ENCODE assay signal across 21 cellular contexts in the genomic region with DNA sequence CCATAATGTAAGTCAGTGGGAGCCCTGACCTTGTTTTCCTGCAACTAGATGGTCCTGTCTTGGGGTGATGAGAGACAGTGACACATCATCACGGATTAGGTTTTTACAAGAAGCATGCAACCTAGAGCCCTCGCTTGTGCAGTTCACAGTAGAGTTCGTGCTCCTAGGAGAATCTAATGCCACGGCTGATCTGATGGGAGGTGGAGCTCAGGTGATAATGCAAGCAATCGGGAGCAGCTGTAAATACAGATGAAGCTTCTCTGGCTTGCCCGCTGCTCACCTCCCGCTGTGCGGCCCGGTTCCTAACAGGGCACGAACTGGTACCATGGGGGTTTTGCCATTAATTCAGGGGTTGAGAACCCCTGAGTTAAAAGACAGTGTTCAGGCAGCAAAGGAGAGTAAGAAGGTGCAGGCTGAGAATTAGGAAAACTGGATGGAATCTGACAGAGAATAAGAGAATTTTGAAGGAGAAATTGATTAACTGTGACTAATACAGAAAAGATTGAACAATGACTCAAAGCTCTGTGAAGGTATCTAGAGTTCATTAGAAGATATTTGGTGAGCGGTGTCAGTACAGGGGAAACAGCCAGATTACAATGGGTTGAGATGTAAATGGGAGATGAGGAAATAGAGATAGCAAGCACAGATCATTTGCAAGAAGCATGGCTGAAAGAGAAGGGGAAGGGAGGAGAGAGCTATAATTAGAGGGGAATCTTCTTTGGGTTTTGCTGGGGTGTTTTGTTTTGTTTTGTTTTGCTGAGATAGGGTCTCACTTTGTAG. TPM values are rescaled to one million over a fixed set of nuclear protein-coding genes. Genes with fewer than 3 reads are reported as not detected.
DNase-seq lines count a peak whose midpoint lies in the region; ATAC-seq, FAIRE-seq and TF ChIP-seq lines count a peak whose summit lies in the region.
"Had no signal": no experiment of that assay in that cellular context is flagged by ENCODE, and none has a peak within 500 bp of the region (broad histone marks: within the 10 kb centered on the region; RNA-seq: fewer than 3 reads in every experiment).

No MANE protein-coding gene starts in this region.

- H3K4me1 ChIP-seq in HUES64 (ENCODE audit: insufficient read depth, low read length) (peaks cover 12% of the 10 kb centered on the region), H1 (replicated peaks in 1 of 4; ENCODE audit: control insufficient read depth in 3 of 4, insufficient read depth in 4 of 4, low read length in 3 of 4) (no peaks in the 10 kb centered on the region; a peak in 4 of 7 replicates)
- H3K4me1 ChIP-seq: testis had no signal

- H4K8ac ChIP-seq in H1 (ENCODE audit: extremely low read depth, insufficient read depth, low read length): no peak overlapping the region

- 0 out of 2 replicates have a peak overlapping the region, but pooled peaks have one; percentile 7 for H2BK12ac ChIP-seq in H1 (ENCODE audit: low read depth, low read length)

- no peak overlapping the region for H2BK20ac ChIP-seq in H1 (ENCODE audit: low read length)

- no peak overlapping the region for H3K4me3 Mint-ChIP-seq in activated CD8-positive, alpha-beta memory T cell treated with anti-CD3 and anti-CD28 coated beads, Interleukin-2, amount 10 ng/mL, durations not matched to agents 7 days and 5 days
- no peak overlapping the region for H3K4me3 Mint-ChIP-seq in stimulated activated memory B cell treated with anti-CD40 and anti-IgM and Interleukin-4, amounts not matched to agents 10 μg/mL and 1 μg/mL and 100 μg/mL, for 72 hours
- H3K4me3 Mint-ChIP-seq: activated T-cell treated with anti-CD3 and anti-CD28 coated beads, Interleukin-2, amount 50 U/mL, for 4 hours; CD8-positive, alpha-beta memory T cell had no signal

- H3K18ac ChIP-seq in H1 (ENCODE audit: extremely low read depth, low read length): no peak overlapping the region

- no peak overlapping the region for H3K14ac ChIP-seq in H1 (ENCODE audit: insufficient read length)

- no peak overlapping the region for H4K91ac ChIP-seq in H1 (replicated peaks; ENCODE audit: insufficient read length, low read length)

- H3K9me3 Mint-ChIP-seq in activated CD8-positive, alpha-beta memory T cell treated with anti-CD3 and anti-CD28 coated beads, Interleukin-2, amount 10 ng/mL, durations not matched to agents 7 days and 5 days (ENCODE audit: low read depth): no peaks in the 10 kb centered on the region
- no peaks in the 10 kb centered on the region for H3K9me3 Mint-ChIP-seq in stimulated activated memory B cell treated with anti-CD40 and anti-IgM and Interleukin-4, amounts not matched to agents 10 μg/mL and 1 μg/mL and 100 μg/mL, for 72 hours
- H3K9me3 Mint-ChIP-seq: activated naive CD4-positive, alpha-beta T cell treated with anti-CD3 and anti-CD28 coated beads, Interleukin-2, amount 50 U/mL, for 72 hours; activated T-cell treated with anti-CD3 and anti-CD28 coated beads, Interleukin-2, amount 50 U/mL, for 4 hours; CD8-positive, alpha-beta memory T cell had no signal

- CTCF ChIA-PET in activated CD8-positive, alpha-beta memory T cell treated with anti-CD3 and anti-CD28 coated beads, Interleukin-2, amount 10 ng/mL, durations not matched to agents 7 days and 5 days (lab: Charles Lee): interaction anchor here (4.8 kb wide), 1 partner anchor 18 kb away, joined by 26 read pairs; no protein-coding TSS in a partner anchor
- CTCF ChIA-PET in H1 (lab: Charles Lee; ENCODE audit: partially characterized antibody): interaction anchor here (0.8 to 4.3 kb wide), 5 partner anchors 12 to 132 kb away, joined by 3 to 39 read pairs (median 4); no protein-coding TSS in a partner anchor

- no peak overlapping the region; the same call in 1 of the 2 replicates for H2BK5ac ChIP-seq in H1 (ENCODE audit: low read depth, low read length)

- no peak for TF ChIP-seq RAD21 in H1 (IDR thresholded peaks at IDR 0.05 in 1 of 2, conservative IDR thresholded peaks at IDR 0.05 in 1 of 2; ENCODE audit: low read depth in 2 of 2, low read length in 2 of 2)

- H3K4me3 ChIP-seq in HUES64 (ENCODE audit: low read length) (no peak overlapping the region), H1 (ENCODE audit: extremely low read depth in 1 of 4, insufficient read depth in 2 of 4, low read depth in 3 of 4, low read length in 4 of 4) (no peak overlapping the region)
- H3K4me3 ChIP-seq: testis had no signal

- no peak overlapping the region for H3K56ac ChIP-seq in H1 (replicated peaks; ENCODE audit: insufficient read length, low read depth, low read length)

- no peak overlapping the region for H3K4me2 ChIP-seq in H1 (ENCODE audit: insufficient read depth in 1 of 2, low read depth in 2 of 2, low read length in 2 of 2)

- POLR2A ChIA-PET in H1 (lab: Charles Lee; ENCODE audit: partially characterized antibody): interaction anchor here (0.8 to 2.3 kb wide), 8 partner anchors 10 to 154 kb away, joined by 3 to 13 read pairs (median 6); no protein-coding TSS in a partner anchor

- no peak for TF ChIP-seq POLR2A in H1 (IDR thresholded peaks at IDR 0.05; ENCODE audit: control extremely low read depth in 1 of 2, low read depth in 2 of 2, low read length in 2 of 2)

- H3K4me1 Mint-ChIP-seq in activated CD8-positive, alpha-beta memory T cell treated with anti-CD3 and anti-CD28 coated beads, Interleukin-2, amount 10 ng/mL, durations not matched to agents 7 days and 5 days: no peaks in the 10 kb centered on the region
- H3K4me1 Mint-ChIP-seq in stimulated activated memory B cell treated with anti-CD40 and anti-IgM and Interleukin-4, amounts not matched to agents 10 μg/mL and 1 μg/mL and 100 μg/mL, for 72 hours: peaks cover 32% of the 10 kb centered on the region
- H3K4me1 Mint-ChIP-seq: CD8-positive, alpha-beta memory T cell had no signal

- no peak overlapping the region for H2AK5ac ChIP-seq in H1 (ENCODE audit: low read depth, low read length)

- H3K79me2 ChIP-seq in H1 (ENCODE audit: control insufficient read depth in 1 of 2, insufficient read depth in 2 of 2, low read length in 2 of 2): no peaks in the 10 kb centered on the region

- no peaks in the 10 kb centered on the region for H4K20me1 ChIP-seq in H1 (replicated peaks in 1 of 2; ENCODE audit: control insufficient read depth in 1 of 2, insufficient read depth in 2 of 2, low read length in 2 of 2)

- H3K9ac ChIP-seq in HUES64 (ENCODE audit: low read depth, low read length) (no peak overlapping the region), H1 (replicated peaks in 1 of 4; ENCODE audit: extremely low read depth in 1 of 4, low read depth in 3 of 4, low read length in 3 of 4) (no peak overlapping the region)

- no peak for FAIRE-seq in H1 (lab: Jason Lieb, UNC)
- FAIRE-seq: H54 had no signal

- TF ChIP-seq CTCF in H1 (IDR thresholded peaks at IDR 0.05; ENCODE audit: control extremely low read depth in 1 of 3, insufficient read depth in 1 of 3, low read depth in 1 of 3, low read length in 3 of 3): no peak

- no peak for ATAC-seq in activated CD8-positive, alpha-beta memory T cell treated with anti-CD3 and anti-CD28 coated beads, Interleukin-2, amount 10 ng/mL, durations not matched to agents 7 days and 5 days
- no peak for ATAC-seq in stimulated activated memory B cell treated with anti-CD40 and anti-IgM and Interleukin-4, amounts not matched to agents 10 μg/mL and 1 μg/mL and 100 μg/mL, for 72 hours
- ATAC-seq in HG03565 (IDR thresholded peaks at IDR 0.05; ENCODE audit: unreplicated experiment) (no peak), Right ventricle myocardium inferior (no peak)
- ATAC-seq: activated naive CD4-positive, alpha-beta T cell treated with anti-CD3 and anti-CD28 coated beads, Interleukin-2, amount 50 U/mL, for 72 hours; activated T-cell treated with anti-CD3 and anti-CD28 coated beads, Interleukin-2, amount 50 U/mL, for 4 hours; left ventricle myocardium superior; right cardiac atrium had no signal

- TF ChIP-seq EP300 in H1 (IDR thresholded peaks at IDR 0.05; ENCODE audit: borderline replicate concordance in 1 of 2, low read depth in 2 of 2, low read length in 2 of 2): no peak

- WGBS in HUES64: 45% methylated on average over 11 of the region's 11 CpGs
- 72% methylated on average over 11 of the region's 11 CpGs; no CpG with 5 or more reads in 1 of the 2 experiments for WGBS in H1 (ENCODE audit: extremely low coverage in 1 of 2, insufficient coverage in 1 of 2, insufficient read length in 1 of 2, insufficient replicate concordance in 2 of 2, low coverage in 1 of 2, low lambda C conversion rate in 2 of 2, missing lambda C conversion rate in 1 of 2), 2 experiments

- peak; percentile 26 for DNase-seq in activated CD8-positive, alpha-beta memory T cell treated with anti-CD3 and anti-CD28 coated beads, Interleukin-2, amount 10 ng/mL, durations not matched to agents 7 days and 5 days
- no peak for DNase-seq in activated CD8-positive, alpha-beta memory T cell treated with anti-CD3 and anti-CD28 coated beads, Interleukin-2, amount 50 U/mL, for 4 hours
- DNase-seq in H1 (ENCODE audit: low read depth in 1 of 2, low spot score in 2 of 2): peak in 1 of 2 experiments; percentile 49
- DNase-seq in dermis blood vessel endothelial cell: no peak
- DNase-seq in Right ventricle myocardium inferior (ENCODE audit: missing footprints): no peak
- DNase-seq: activated CD4-positive, alpha-beta T cell treated with anti-CD3 and anti-CD28 coated beads, Interleukin-2, amount 50 U/mL, for 48 hours; activated T-cell treated with anti-CD3 and anti-CD28 coated beads, Interleukin-2, amount 50 U/mL, for 4 hours; CD8-positive, alpha-beta memory T cell; cerebellar nuclear complex; effector memory CD4-positive, alpha-beta T cell; glutamatergic neuron; left ventricle myocardium superior; NCI-H2081; right cardiac atrium; SHP77; testis had no signal

- intact Hi-C loops in Right ventricle myocardium inferior (cut with DNase I): no loop called here

- no peak overlapping the region for H3K4ac ChIP-seq in H1 (replicated peaks; ENCODE audit: insufficient read length, low read depth, low read length)

- peaks cover 13% of the 10 kb centered on the region for H3K36me3 ChIP-seq in HUES64 (ENCODE audit: insufficient read depth, low read length)
- H3K36me3 ChIP-seq in H1 (ENCODE audit: control insufficient read depth in 2 of 4, insufficient read depth in 4 of 4, low read length in 3 of 4): peaks cover 0 to 13% (median 5%) of the 10 kb centered on the region in 4 experiments; a peak in 4 of 8 replicates

- H3K9me3 ChIP-seq in HUES64 (ENCODE audit: insufficient read depth, low read depth, low read length): no peaks in the 10 kb centered on the region
- H3K9me3 ChIP-seq in H1 (ENCODE audit: insufficient read depth in 2 of 2, low read depth in 1 of 2, low read length in 1 of 2): no peaks in the 10 kb centered on the region
- H3K9me3 ChIP-seq: testis had no signal

- H3K27ac ChIP-seq in HUES64 (ENCODE audit: low read depth, low read length) (peak overlapping the region; percentile 8; the same call in 1 of the 2 replicates), H1 (ENCODE audit: low read depth, low read length) (no peak overlapping the region)
- H3K27ac ChIP-seq: testis had no signal

- H3K27me3 Mint-ChIP-seq in activated CD8-positive, alpha-beta memory T cell treated with anti-CD3 and anti-CD28 coated beads, Interleukin-2, amount 10 ng/mL, durations not matched to agents 7 days and 5 days: peaks cover 6% of the 10 kb centered on the region
- H3K27me3 Mint-ChIP-seq in stimulated activated memory B cell treated with anti-CD40 and anti-IgM and Interleukin-4, amounts not matched to agents 10 μg/mL and 1 μg/mL and 100 μg/mL, for 72 hours: no peaks in the 10 kb centered on the region
- H3K27me3 Mint-ChIP-seq: CD8-positive, alpha-beta memory T cell had no signal

- H3K79me1 ChIP-seq in H1 (ENCODE audit: low read depth, low read length): no peaks in the 10 kb centered on the region

- no peak overlapping the region for H3K23ac ChIP-seq in H1 (ENCODE audit: insufficient read length)

- H2BK15ac ChIP-seq in H1 (ENCODE audit: low read length): no peak overlapping the region

- peaks cover 14% of the 10 kb centered on the region for H3K36me3 Mint-ChIP-seq in activated CD8-positive, alpha-beta memory T cell treated with anti-CD3 and anti-CD28 coated beads, Interleukin-2, amount 10 ng/mL, durations not matched to agents 7 days and 5 days
- H3K36me3 Mint-ChIP-seq in stimulated activated memory B cell treated with anti-CD40 and anti-IgM and Interleukin-4, amounts not matched to agents 10 μg/mL and 1 μg/mL and 100 μg/mL, for 72 hours: peaks cover 8% of the 10 kb centered on the region

- H3K23me2 ChIP-seq in H1 (ENCODE audit: low read depth, low read length): no peaks in the 10 kb centered on the region; the same call in 1 of the 2 replicates

- H3K27me3 ChIP-seq in HUES64 (ENCODE audit: insufficient read depth, low read length) (no peaks in the 10 kb centered on the region), H1 (replicated peaks in 1 of 4; ENCODE audit: control insufficient read depth in 3 of 4, extremely low read depth in 1 of 4, insufficient read depth in 3 of 4, low read length in 3 of 4) (peaks cover 0 to 1% (median 0%) of the 10 kb centered on the region in 4 experiments; a peak in 1 of 7 replicates)
- H3K27me3 ChIP-seq: testis had no signal

- H2BK120ac ChIP-seq in H1 (replicated peaks; ENCODE audit: low read depth, low read length): no peak overlapping the region

- no peak overlapping the region for H4K5ac ChIP-seq in H1 (ENCODE audit: insufficient read length, low read depth, low read length)

- no peak overlapping the region for H2AFZ ChIP-seq in H1 (ENCODE audit: low read length)

- H3K27ac Mint-ChIP-seq in activated CD8-positive, alpha-beta memory T cell treated with anti-CD3 and anti-CD28 coated beads, Interleukin-2, amount 10 ng/mL, durations not matched to agents 7 days and 5 days: no peak overlapping the region
- peak overlapping the region; percentile 57 for H3K27ac Mint-ChIP-seq in stimulated activated memory B cell treated with anti-CD40 and anti-IgM and Interleukin-4, amounts not matched to agents 10 μg/mL and 1 μg/mL and 100 μg/mL, for 72 hours
- H3K27ac Mint-ChIP-seq: activated naive CD4-positive, alpha-beta T cell treated with anti-CD3 and anti-CD28 coated beads, Interleukin-2, amount 50 U/mL, for 72 hours had no signal

RNA-seq across cellular contexts. Expression of a gene that starts 21.0 kb away (rescaled TPM):
- 10 to 100 TPM; 76.8 to 83.3 TPM for total RNA-seq in activated CD8-positive, alpha-beta memory T cell treated with anti-CD3 and anti-CD28 coated beads, Interleukin-2, amount 10 ng/mL, durations not matched to agents 7 days and 5 days
- polyA plus RNA-seq in HUES64 (2013, experiment 1 of 2): 63.0 TPM
- 64.2 TPM for polyA plus RNA-seq in HUES64 (2013, experiment 2 of 2)
- 115 and 120 TPM in 2 replicates for total RNA-seq in H1 (2021; fragmentation: NEBNext Ultra II Directional; extraction: Animal tissue kit (Norgen Biotek cat#: 25700))
- 22.6 and 40.8 TPM in 2 replicates for polyA plus RNA-seq in H1 (2011; rRNA removed)
- polyA plus RNA-seq in H1 (2011; cell fraction: cytosol; rRNA removed): 49.2 TPM
- 21.5 TPM for polyA plus RNA-seq in H1 (2011; cell fraction: nucleus; rRNA removed)
- polyA plus RNA-seq in H1 (2012, experiment 1 of 2): 55.4 to 89.1 TPM (median 63.7 TPM) in 4 replicates
- polyA plus RNA-seq in H1 (2012, experiment 2 of 2): 19.5 TPM
- 55.2 TPM for polyA plus RNA-seq in H1 (2013, experiment 1 of 2)
- 53.3 TPM for polyA plus RNA-seq in H1 (2013, experiment 2 of 2)
- polyA minus RNA-seq in H1 (2011; rRNA and poly(A)+ RNA removed): 48.9 and 53.0 TPM in 2 replicates
- 37.4 TPM for polyA minus RNA-seq in H1 (2011; cell fraction: cytosol; rRNA and poly(A)+ RNA removed)
- polyA minus RNA-seq in H1 (2011; cell fraction: nucleus; rRNA and poly(A)+ RNA removed): 91.8 TPM
- 32.0 and 35.1 TPM in 2 replicates for total RNA-seq in dermis blood vessel endothelial cell
- 40.1 TPM for total RNA-seq in Right ventricle myocardium inferior
